ENCODE assay signal across 6 cellular contexts in the genomic region with DNA sequence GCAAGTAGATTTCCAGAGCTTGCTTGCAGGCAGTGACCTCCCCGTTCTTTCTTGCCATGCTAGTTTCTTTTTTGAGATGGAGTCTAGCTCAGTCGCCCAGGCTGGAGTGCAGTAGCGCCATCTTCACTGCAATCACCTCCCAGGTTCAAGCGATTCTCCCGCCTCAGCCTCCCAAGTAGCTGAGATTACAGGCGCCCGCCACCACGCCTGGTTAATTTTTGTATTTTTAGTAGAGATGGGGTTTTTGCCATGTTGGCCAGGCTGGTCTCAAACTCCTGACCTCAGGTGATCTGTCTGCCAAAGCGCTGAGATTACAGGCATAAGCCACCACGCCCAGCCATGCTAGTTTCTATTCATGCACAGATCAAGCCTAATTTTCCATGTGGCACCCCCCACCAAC.
A peak's percentile ranks its signal among the peaks of the same experiment; 100 is the strongest.
DNase-seq lines count a peak whose midpoint lies in the region; ATAC-seq, FAIRE-seq and TF ChIP-seq lines count a peak whose summit lies in the region.
"Not testable (repeated sequence)": the region's sequence is repeated elsewhere in the genome, so short reads cannot be mapped to it uniquely, and the experiment has no call there.

No MANE protein-coding gene starts in this region.

- H4K8ac ChIP-seq in H1 (ENCODE audit: extremely low read depth, insufficient read depth, low read length), result not testable (repeated sequence)

- not testable (repeated sequence) for H3K9ac ChIP-seq in GM12878 (ENCODE audit: control insufficient read depth, insufficient read depth, low read length); H1 (replicated peaks in 1 of 4; ENCODE audit: extremely low read depth in 1 of 4, low read depth in 3 of 4, low read length in 3 of 4)

- H4K20me1 ChIP-seq in GM12878 (ENCODE audit: control insufficient read depth, insufficient read depth); H1 (replicated peaks in 1 of 2; ENCODE audit: control insufficient read depth in 1 of 2, insufficient read depth in 2 of 2, low read length in 2 of 2): not testable (repeated sequence)

- CTCF ChIA-PET in CD4-positive, alpha-beta T cell (lab: Charles Lee), result not testable (repeated sequence)
- CTCF ChIA-PET in T-cell (lab: Charles Lee), result interaction anchor here (0.6 kb wide), 2 partner anchors 10 to 141 kb away, joined by 3 read pairs; no protein-coding TSS in a partner anchor
- CTCF ChIA-PET in GM12878 (lab: Yijun Ruan, JAX), result interaction anchor here (0.6 to 1.6 kb wide), 5 partner anchors 16 to 82 kb away, joined by 3 to 4 read pairs (median 4); no protein-coding TSS in a partner anchor
- CTCF ChIA-PET in H1 (lab: Charles Lee; ENCODE audit: partially characterized antibody), result interaction anchor here (1.0 to 2.8 kb wide), 5 partner anchors 25 to 147 kb away, joined by 3 to 9 read pairs (median 3); no protein-coding TSS in a partner anchor

- SMC1A ChIA-PET in GM12878 (lab: Charles Lee; ENCODE audit: uncharacterized antibody, unreplicated experiment), result interaction anchor here (1.0 to 2.4 kb wide), 3 partner anchors 41 to 178 kb away, joined by 4 to 5 read pairs (median 4); no protein-coding TSS in a partner anchor

- H3K23me2 ChIP-seq in H1 (ENCODE audit: low read depth, low read length), result not testable (repeated sequence)

- WGBS in GM12878 (ENCODE audit: insufficient coverage, insufficient replicate concordance, low lambda C conversion rate, missing lambda C conversion rate), result 75% methylated on average over 10 of the region's 10 CpGs
- 94% methylated on average over 10 of the region's 10 CpGs; no CpG with 5 or more reads in 1 of the 2 experiments for WGBS in H1 (ENCODE audit: extremely low coverage in 1 of 2, insufficient coverage in 1 of 2, insufficient read length in 1 of 2, insufficient replicate concordance in 2 of 2, low coverage in 1 of 2, low lambda C conversion rate in 2 of 2, missing lambda C conversion rate in 1 of 2), 2 experiments

- not testable (repeated sequence) for TF ChIP-seq RAD21 in GM12878 (IDR thresholded peaks at IDR 0.05; ENCODE audit: insufficient read depth, low read depth, low read length); H1 (IDR thresholded peaks at IDR 0.05 in 1 of 2, conservative IDR thresholded peaks at IDR 0.05 in 1 of 2; ENCODE audit: low read depth in 2 of 2, low read length in 2 of 2)

- not testable (repeated sequence) for H3K27ac ChIP-seq in CD4-positive, alpha-beta T cell (ENCODE audit: low read depth, low read length); GM12878 (ENCODE audit: control insufficient read depth, insufficient read depth); H1 (ENCODE audit: low read depth, low read length)
- peak overlapping the region; percentile 73 for H3K27ac ChIP-seq in cardiac muscle cell

- FAIRE-seq in GM12878 (lab: Jason Lieb, UNC); H1 (lab: Jason Lieb, UNC): not testable (repeated sequence)

- not testable (repeated sequence) for H3K14ac ChIP-seq in H1 (ENCODE audit: insufficient read length)

- RAD21 ChIA-PET in GM12878 (lab: Charles Lee; ENCODE audit: unreplicated experiment), result interaction anchor here (1.2 to 1.6 kb wide), 2 partner anchors 43 to 86 kb away, joined by 3 to 4 read pairs; no protein-coding TSS in a partner anchor

- not testable (repeated sequence) for H2BK12ac ChIP-seq in H1 (ENCODE audit: low read depth, low read length)

- not testable (repeated sequence) for H2BK5ac ChIP-seq in H1 (ENCODE audit: low read depth, low read length)

- not testable (repeated sequence) for H2BK120ac ChIP-seq in H1 (replicated peaks; ENCODE audit: low read depth, low read length)

- H2BK15ac ChIP-seq in H1 (ENCODE audit: low read length), result not testable (repeated sequence)

- BruUV-seq in GM12878 (replicated peaks; lab: Mats Ljungman, UMichigan), result not testable (repeated sequence)

- not testable (repeated sequence) for TF ChIP-seq POLR2A in GM12878 (IDR thresholded peaks at IDR 0.05; ENCODE audit: low read depth, low read length); H1 (IDR thresholded peaks at IDR 0.05; ENCODE audit: control extremely low read depth in 1 of 2, low read depth in 2 of 2, low read length in 2 of 2)

- not testable (repeated sequence) for H2AFZ ChIP-seq in GM12878 (ENCODE audit: control insufficient read depth, low read depth, low read length); H1 (ENCODE audit: low read length)

- not testable (repeated sequence) for H3K23ac ChIP-seq in H1 (ENCODE audit: insufficient read length)

- ATAC-seq in CD4-positive, alpha-beta T cell (ENCODE audit: poor library complexity); T-cell (replicated peaks in 1 of 4); GM12878; central memory CD8-positive, alpha-beta T cell (replicated peaks; ENCODE audit: extremely low read depth, poor library complexity, severe bottlenecking): not testable (repeated sequence)

- H3K4me3 ChIP-seq in GM12878; H1 (ENCODE audit: extremely low read depth in 1 of 4, insufficient read depth in 2 of 4, low read depth in 3 of 4, low read length in 4 of 4); cardiac muscle cell: not testable (repeated sequence)

- H4K5ac ChIP-seq in H1 (ENCODE audit: insufficient read length, low read depth, low read length), result not testable (repeated sequence)

- H3K56ac ChIP-seq in H1 (replicated peaks; ENCODE audit: insufficient read length, low read depth, low read length), result not testable (repeated sequence)

- not testable (repeated sequence) for H3K4me2 ChIP-seq in GM12878 (ENCODE audit: control insufficient read depth, insufficient read depth); H1 (ENCODE audit: insufficient read depth in 1 of 2, low read depth in 2 of 2, low read length in 2 of 2)

- H3K79me2 ChIP-seq in GM12878 (ENCODE audit: control insufficient read depth, insufficient read depth, low read length) (peaks cover 26% of the 10 kb centered on the region), H1 (ENCODE audit: control insufficient read depth in 1 of 2, insufficient read depth in 2 of 2, low read length in 2 of 2) (peaks cover 2 to 42% of the 10 kb centered on the region in 2 experiments; a peak in 3 of 4 replicates)

- H3K79me1 ChIP-seq in H1 (ENCODE audit: low read depth, low read length), result not testable (repeated sequence)

- peaks cover 75% of the 10 kb centered on the region for H3K4me1 Mint-ChIP-seq in CD4-positive, alpha-beta T cell (ENCODE audit: low read depth)
- peaks cover 60 to 75% (median 73%) of the 10 kb centered on the region in 3 donors for H3K4me1 Mint-ChIP-seq in T-cell
- H3K4me1 Mint-ChIP-seq in central memory CD8-positive, alpha-beta T cell, result peaks cover 70% of the 10 kb centered on the region

- H3K9me3 Mint-ChIP-seq in CD4-positive, alpha-beta T cell; T-cell; central memory CD8-positive, alpha-beta T cell: not testable (repeated sequence)

- not testable (repeated sequence) for TF ChIP-seq CTCF in CD4-positive, alpha-beta T cell (IDR thresholded peaks at IDR 0.05); GM12878 (IDR thresholded peaks at IDR 0.05 in 2 of 3, conservative IDR thresholded peaks at IDR 0.05 in 1 of 3; ENCODE audit: control insufficient read depth in 2 of 3, extremely low read depth in 1 of 3, insufficient read depth in 1 of 3, low read depth in 3 of 3, low read length in 3 of 3); H1 (IDR thresholded peaks at IDR 0.05; ENCODE audit: control extremely low read depth in 1 of 3, insufficient read depth in 1 of 3, low read depth in 1 of 3, low read length in 3 of 3); cardiac muscle cell (IDR thresholded peaks at IDR 0.05; ENCODE audit: low read depth, low read length)

- TF ChIP-seq EP300 in GM12878 (IDR thresholded peaks at IDR 0.05; ENCODE audit: borderline replicate concordance in 1 of 2, control insufficient read depth in 1 of 2, low read depth in 2 of 2, low read length in 2 of 2); H1 (IDR thresholded peaks at IDR 0.05; ENCODE audit: borderline replicate concordance in 1 of 2, low read depth in 2 of 2, low read length in 2 of 2): not testable (repeated sequence)

- in situ Hi-C loops in GM12878 (cut with MboI), result not testable (repeated sequence)

- H2AK5ac ChIP-seq in H1 (ENCODE audit: low read depth, low read length), result 0 out of 2 replicates have a peak overlapping the region, but pooled peaks have one; percentile 67

- peak overlapping the region; percentile 27 for H3K27ac Mint-ChIP-seq in CD4-positive, alpha-beta T cell
- peak overlapping the region; percentile 53 to 61 for H3K27ac Mint-ChIP-seq in T-cell
- H3K27ac Mint-ChIP-seq in central memory CD8-positive, alpha-beta T cell (ENCODE audit: low read depth), result peak overlapping the region; percentile 18

- not testable (repeated sequence) for H4K91ac ChIP-seq in H1 (replicated peaks; ENCODE audit: insufficient read length, low read length)

- not testable (repeated sequence) for H3K27me3 Mint-ChIP-seq in CD4-positive, alpha-beta T cell; T-cell; central memory CD8-positive, alpha-beta T cell

- H3K18ac ChIP-seq in H1 (ENCODE audit: extremely low read depth, low read length), result not testable (repeated sequence)

- H3K4me1 ChIP-seq in GM12878 (ENCODE audit: control insufficient read depth, insufficient read depth, low read length), result peaks cover 57% of the 10 kb centered on the region
- H3K4me1 ChIP-seq in H1 (replicated peaks in 1 of 4; ENCODE audit: control insufficient read depth in 3 of 4, insufficient read depth in 4 of 4, low read length in 3 of 4), result peaks cover 6 to 19% (median 13%) of the 10 kb centered on the region in 4 experiments; a peak in 6 of 7 replicates
- peaks cover 24% of the 10 kb centered on the region for H3K4me1 ChIP-seq in cardiac muscle cell (ENCODE audit: low read depth)

- H3K36me3 ChIP-seq in GM12878 (ENCODE audit: control insufficient read depth in 2 of 2, insufficient read depth in 2 of 2, low read length in 1 of 2); H1 (ENCODE audit: control insufficient read depth in 2 of 4, insufficient read depth in 4 of 4, low read length in 3 of 4); cardiac muscle cell: not testable (repeated sequence)

- intact Hi-C loops in CD4-positive, alpha-beta T cell (cut with DNase I, micrococcal nuclease); GM12878 (cut with micrococcal nuclease; ENCODE audit: unreplicated experiment): not testable (repeated sequence)

- not testable (repeated sequence) for H2BK20ac ChIP-seq in H1 (ENCODE audit: low read length)

- POLR2A ChIA-PET in CD4-positive, alpha-beta T cell (lab: Charles Lee), result not testable (repeated sequence)
- POLR2A ChIA-PET in T-cell (lab: Charles Lee) (interaction anchor here in 1 of 2 donors (0.6 kb wide), 1 partner anchor 34 kb away, joined by 3 read pairs; no protein-coding TSS in a partner anchor), GM12878 (lab: Charles Lee) (interaction anchor here (1.1 kb wide), 1 partner anchor 43 kb away, joined by 3 read pairs; no protein-coding TSS in a partner anchor), H1 (lab: Charles Lee; ENCODE audit: partially characterized antibody) (interaction anchor here (0.7 to 0.8 kb wide), 2 partner anchors 11 to 15 kb away, joined by 3 to 4 read pairs; no protein-coding TSS in a partner anchor)

- not testable (repeated sequence) for H3K9me3 ChIP-seq in CD4-positive, alpha-beta T cell (ENCODE audit: control insufficient read depth, low read length); GM12878 (replicated peaks; ENCODE audit: control insufficient read depth, insufficient read depth, low read length); H1 (ENCODE audit: insufficient read depth in 2 of 2, low read depth in 1 of 2, low read length in 1 of 2); cardiac muscle cell (ENCODE audit: low read depth)

- not testable (repeated sequence) for H3K36me3 Mint-ChIP-seq in CD4-positive, alpha-beta T cell (ENCODE audit: low read depth); central memory CD8-positive, alpha-beta T cell (ENCODE audit: insufficient read depth)
- peaks cover 25% of the 10 kb centered on the region for H3K36me3 Mint-ChIP-seq in T-cell

- DNase-seq in CD4-positive, alpha-beta T cell; T-cell; GM12878 (ENCODE audit: low read depth, low spot score); central memory CD8-positive, alpha-beta T cell (ENCODE audit: low spot score in 2 of 2); H1 (ENCODE audit: low read depth in 1 of 2, low spot score in 2 of 2); cardiac muscle cell (ENCODE audit: low read depth in 1 of 2, low spot score in 1 of 2): not testable (repeated sequence)

- not testable (repeated sequence) for H3K4me3 Mint-ChIP-seq in CD4-positive, alpha-beta T cell; T-cell; central memory CD8-positive, alpha-beta T cell

- not testable (repeated sequence) for H3K4ac ChIP-seq in H1 (replicated peaks; ENCODE audit: insufficient read length, low read depth, low read length)

- H3K27me3 ChIP-seq in CD4-positive, alpha-beta T cell (ENCODE audit: control insufficient read depth, insufficient read depth, low read length); GM12878 (replicated peaks in 1 of 2; ENCODE audit: control insufficient read depth in 2 of 2, insufficient read depth in 2 of 2, low read length in 1 of 2); H1 (replicated peaks in 1 of 4; ENCODE audit: control insufficient read depth in 3 of 4, extremely low read depth in 1 of 4, insufficient read depth in 3 of 4, low read length in 3 of 4); cardiac muscle cell: not testable (repeated sequence)
